In genomic region chr10:125084191-125085186, GRCh38 we compare ENCODE assay signal across 8 cellular contexts.
A peak's percentile ranks its signal among the peaks of the same experiment; 100 is the strongest.
DNase-seq lines count a peak whose midpoint lies in the region; ATAC-seq and TF ChIP-seq lines count a peak whose summit lies in the region.

No MANE protein-coding gene starts in this region.

- TF ChIP-seq EP300 in tibial nerve (IDR thresholded peaks at IDR 0.05) = no peak

- DNase-seq in ELF-1 (ENCODE audit: low read depth, low spot score) (peak; percentile 93), RWPE2 (ENCODE audit: low spot score) (peak; percentile 80), fibroblast of villous mesenchyme (ENCODE audit: low read depth) (peak; percentile 94), posterior vena cava (ENCODE audit: low spot score) (peak; percentile 88), tibial nerve (ENCODE audit: low spot score in 2 of 2) (no peak)
- no peak for DNase-seq in activated CD4-positive, CD25-positive, alpha-beta regulatory T cell treated with anti-CD3 and anti-CD28 coated beads, Interleukin-2, amount 50 U/mL, for 72 hours

- H3K4me1 ChIP-seq in RWPE2 (ENCODE audit: insufficient read depth, poor library complexity, severe bottlenecking) = peaks cover 47% of the 10 kb centered on the region
- H3K4me1 ChIP-seq in tibial nerve = peaks cover 0 to 49% (median 0%) of the 10 kb centered on the region in 4 donors

- H3K27ac ChIP-seq in RWPE2 (ENCODE audit: poor library complexity, severe bottlenecking) (peak overlapping the region; percentile 60), tibial nerve (peak overlapping the region in 2 of 4 donors; percentile 49 to 51)

- H3K9me3 ChIP-seq in RWPE2 (ENCODE audit: severe bottlenecking) (no peaks in the 10 kb centered on the region), tibial nerve (no peaks in the 10 kb centered on the region)

- H3K36me3 ChIP-seq in RWPE2 (ENCODE audit: low read depth) = peaks cover 68% of the 10 kb centered on the region
- H3K36me3 ChIP-seq in tibial nerve = peaks cover 0 to 17% (median 0%) of the 10 kb centered on the region in 3 donors

- WGBS in tibial nerve, 2 donors = 69 to 77% methylated on average over 26 to 28 of the region's 28 CpGs

- ATAC-seq in RWPE2 (ENCODE audit: low read depth) (peak; percentile 93), GM18519 (IDR thresholded peaks at IDR 0.05; ENCODE audit: low FRiP score, unreplicated experiment) (no peak), GM19035 (IDR thresholded peaks at IDR 0.05; ENCODE audit: unreplicated experiment) (no peak)

- H3K27me3 ChIP-seq in RWPE2 (ENCODE audit: insufficient read depth, poor library complexity, severe bottlenecking) (no peaks in the 10 kb centered on the region), tibial nerve (no peaks in the 10 kb centered on the region)

- intact Hi-C loops in posterior vena cava (cut with DNase I) = no loop called here

- no peak for TF ChIP-seq POLR2A in tibial nerve (IDR thresholded peaks at IDR 0.05)

- TF ChIP-seq CTCF in RWPE2 (IDR thresholded peaks at IDR 0.05; ENCODE audit: poor library complexity, severe bottlenecking) (peak; percentile 43), fibroblast of villous mesenchyme (IDR thresholded peaks at IDR 0.05; ENCODE audit: insufficient read depth, low read depth, low read length) (peak; percentile 30), tibial nerve (IDR thresholded peaks at IDR 0.05) (no peak)

- no peak overlapping the region for H3K4me3 ChIP-seq in RWPE2 (ENCODE audit: severe bottlenecking)
- no peak overlapping the region for H3K4me3 ChIP-seq in fibroblast of villous mesenchyme (ENCODE audit: low read depth, low read length)
- H3K4me3 ChIP-seq in tibial nerve = no peak overlapping the region

Comparison
In these comparisons a context has a peak if more than half of its experiments do, and no peak if none do; other contexts are left out.
1. DNase-seq: peak in ELF-1 (single experiment), RWPE2 (single experiment), fibroblast of villous mesenchyme (single experiment) and posterior vena cava (single experiment); none in activated CD4-positive, CD25-positive, alpha-beta regulatory T cell treated with anti-CD3 and anti-CD28 coated beads, Interleukin-2, amount 50 U/mL, for 72 hours (single experiment) and tibial nerve (0 of 2).
2. CTCF ChIP-seq: peak in RWPE2 (single experiment) and fibroblast of villous mesenchyme (single experiment); none in tibial nerve (0 of 5).